8 cellular contexts compared by ENCODE assay signal in genomic region chr14:99190696-99191662, GRCh38.
A peak's percentile ranks its signal among the peaks of the same experiment; 100 is the strongest.
DNase-seq lines count a peak whose midpoint lies in the region; ATAC-seq and TF ChIP-seq lines count a peak whose summit lies in the region.

No MANE protein-coding gene starts in this region.

- no peaks in the 10 kb centered on the region for H3K36me3 ChIP-seq in HEK293 (ENCODE audit: control insufficient read depth in 2 of 2, insufficient read depth in 1 of 2, low read length in 2 of 2)

- CTCF ChIA-PET in HEK293 (lab: Yijun Ruan, JAX): interaction anchor here (0.7 kb wide), 2 partner anchors 11 to 133 kb away, joined by 4 to 5 read pairs; no protein-coding TSS in a partner anchor

- H3K9me3 ChIP-seq in HEK293 (ENCODE audit: control insufficient read depth, insufficient read depth, low read depth, low read length): no peaks in the 10 kb centered on the region

- no peak for ATAC-seq in left colon
- ATAC-seq in HG02884 (IDR thresholded peaks at IDR 0.05; ENCODE audit: unreplicated experiment): no peak

- TF ChIP-seq CTCF in HEK293 (tag by site-specific recombination; IDR thresholded peaks at IDR 0.05) (no peak), GM13977 (IDR thresholded peaks at IDR 0.05; ENCODE audit: extremely low read depth, insufficient read depth, missing control alignments) (no peak)

- peaks cover 23% of the 10 kb centered on the region for H3K4me1 ChIP-seq in HEK293 (ENCODE audit: control insufficient read depth, insufficient read depth, low read length)

- in situ Hi-C loops in GM13977 (cut with MboI; ENCODE audit: low pct_unique_long_range_greater_than_20kb, low sequenced_read_pairs, unreplicated experiment): no loop called here

- intact Hi-C loops in left colon (cut with DNase I, micrococcal nuclease): no loop called here

- POLR2A ChIA-PET in HEK293 (lab: Yijun Ruan, JAX): no interaction called here

- DNase-seq in activated CD4-positive, alpha-beta T cell treated with anti-CD3 and anti-CD28 coated beads for 48 hours: peak; percentile 53
- no peak for DNase-seq in skeletal muscle cell (ENCODE audit: low read depth)
- DNase-seq in left colon: no peak
- no peak for DNase-seq in midbrain (lab: John Stamatoyannopoulos, UW)
- no peak for DNase-seq in GM13977 (ENCODE audit: low spot score)

- H3K27ac ChIP-seq in HEK293 (ENCODE audit: extremely low read depth, low read depth, low read length) (peak overlapping the region; percentile 51; the same call in 1 of the 2 replicates), cingulate gyrus (ENCODE audit: low read depth, low read length) (peak overlapping the region; percentile 19)

- H3K4me3 ChIP-seq in HEK293 (ENCODE audit: low read depth, low read length): no peak overlapping the region
- H3K4me3 ChIP-seq in skeletal muscle cell (ENCODE audit: low read depth, low read length): peak overlapping the region; percentile 42

TF ChIP-seq in HEK293, 187 proteins besides CTCF, POLR2A, EP300 and RAD21:
- no peak for TF ChIP-seq ZNF785 (tag by site-specific recombination; IDR thresholded peaks at IDR 0.05)
- TF ChIP-seq WT1 (tag by site-specific recombination; IDR thresholded peaks at IDR 0.05): no peak
- TF ChIP-seq ZNF558 (tag by site-specific recombination; IDR thresholded peaks at IDR 0.05): no peak
- no peak for TF ChIP-seq ZNF140 (tag by site-specific recombination; IDR thresholded peaks at IDR 0.05)
- TF ChIP-seq ZNF596 (tag by site-specific recombination; IDR thresholded peaks at IDR 0.05): no peak
- TF ChIP-seq PRDM10 (tag by site-specific recombination; IDR thresholded peaks at IDR 0.05): no peak
- no peak for TF ChIP-seq SETDB1 (IDR thresholded peaks at IDR 0.05; ENCODE audit: insufficient read length, low read length)
- TF ChIP-seq PRDM1 (tag by site-specific recombination; IDR thresholded peaks at IDR 0.05): peak; percentile 90
- TF ChIP-seq ZNF692 (tag by site-specific recombination; IDR thresholded peaks at IDR 0.05): peak; percentile 75
- TF ChIP-seq ZNF16 (tag by site-specific recombination; IDR thresholded peaks at IDR 0.05; ENCODE audit: low read depth): no peak
- TF ChIP-seq ZNF174 (tag by site-specific recombination; IDR thresholded peaks at IDR 0.05): no peak
- 0 out of 2 replicates have a peak, but pooled peaks have one; percentile 15 for TF ChIP-seq KLF7 (tag by site-specific recombination; IDR thresholded peaks at IDR 0.05; ENCODE audit: borderline replicate concordance)
- TF ChIP-seq ZNF416 (tag by site-specific recombination; IDR thresholded peaks at IDR 0.05): no peak
- TF ChIP-seq ZNF560 (tag by site-specific recombination; IDR thresholded peaks at IDR 0.05; ENCODE audit: borderline replicate concordance): no peak
- TF ChIP-seq KLF1 (tag by site-specific recombination; IDR thresholded peaks at IDR 0.05): 0 out of 2 replicates have a peak, but pooled peaks have one; percentile 29
- TF ChIP-seq BCL6B (tag by site-specific recombination; IDR thresholded peaks at IDR 0.05): no peak
- TF ChIP-seq ZFP69B (tag by site-specific recombination; IDR thresholded peaks at IDR 0.05): peak; percentile 74
- TF ChIP-seq ZNF776 (tag by site-specific recombination; IDR thresholded peaks at IDR 0.05; ENCODE audit: borderline replicate concordance): no peak
- TF ChIP-seq MYNN (tag by site-specific recombination; IDR thresholded peaks at IDR 0.05; ENCODE audit: borderline replicate concordance): no peak
- no peak for TF ChIP-seq ZNF391 (tag by site-specific recombination; IDR thresholded peaks at IDR 0.05; ENCODE audit: borderline replicate concordance, low read depth)
